11 cellular contexts compared by ENCODE assay signal in the genomic region with DNA sequence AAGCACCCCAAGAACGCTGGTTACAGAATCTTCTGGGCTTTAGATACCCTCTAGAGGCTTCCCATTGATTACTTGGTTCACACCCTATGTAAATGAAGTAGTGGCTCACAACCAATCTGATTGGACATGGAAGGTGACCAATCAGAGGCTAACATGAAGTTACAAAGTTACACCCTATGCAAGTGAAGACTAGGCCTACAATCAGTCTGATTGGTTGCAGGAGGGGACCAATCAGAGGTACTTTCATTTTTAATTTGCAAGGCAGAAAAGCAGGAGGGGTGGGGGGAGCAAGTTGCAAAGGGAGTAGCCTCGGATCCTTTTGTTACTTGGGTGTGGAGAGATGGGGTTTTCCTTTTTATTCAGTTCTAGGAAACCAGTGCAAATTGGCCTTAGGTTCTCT. TPM values are rescaled to one million over a fixed set of nuclear protein-coding genes. Genes with fewer than 3 reads are reported as not detected.
DNase-seq lines count a peak whose midpoint lies in the region; ATAC-seq and TF ChIP-seq lines count a peak whose summit lies in the region.
"Had no signal": no experiment of that assay in that cellular context is flagged by ENCODE, and none has a peak within 500 bp of the region (broad histone marks: within the 10 kb centered on the region; RNA-seq: fewer than 3 reads in every experiment).

No MANE protein-coding gene starts in this region.

- peak in 7 of 8 donors; percentile 29 to 80 (median 52) for ATAC-seq in heart right ventricle
- ATAC-seq in thoracic aorta (ENCODE audit: insufficient number of reproducible peaks, low FRiP score, low read depth): peak; percentile 57
- ATAC-seq in HG03521 (IDR thresholded peaks at IDR 0.05; ENCODE audit: unreplicated experiment): no peak
- ATAC-seq: Panc1 had no signal

- H3K27me3 ChIP-seq in heart right ventricle: no peaks in the 10 kb centered on the region
- H3K27me3 ChIP-seq in thoracic aorta (replicated peaks; ENCODE audit: insufficient read depth): no peaks in the 10 kb centered on the region

- H3K27ac ChIP-seq in heart right ventricle: no peak overlapping the region
- no peak overlapping the region for H3K27ac ChIP-seq in thoracic aorta
- H3K27ac ChIP-seq: HL-60 had no signal

- WGBS in heart right ventricle, 2 donors: 75 to 88% methylated on average over 2 of the region's 2 CpGs

- peak in 1 of 2 donors; percentile 23 for DNase-seq in heart right ventricle
- no peak for DNase-seq in cardiac septum (ENCODE audit: low spot score)
- DNase-seq in RPMI7951 (ENCODE audit: low read depth): peak; percentile 87
- peak; percentile 64 for DNase-seq in fibroblast of mammary gland (ENCODE audit: low read depth)
- DNase-seq in thoracic aorta (ENCODE audit: low spot score): no peak
- no peak for DNase-seq in stimulated activated naive CD4-positive, alpha-beta T cell treated with Interleukin-2 at 50 U/mL for 16 hours (lab: John Stamatoyannopoulos, UW)
- no peak for DNase-seq in iPS-NIHi7 (ENCODE audit: extremely low spot score)
- DNase-seq: glutamatergic neuron had no signal

- no peaks in the 10 kb centered on the region for H3K9me3 ChIP-seq in heart right ventricle
- no peaks in the 10 kb centered on the region for H3K9me3 ChIP-seq in thoracic aorta

- no peaks in the 10 kb centered on the region for H3K36me3 ChIP-seq in heart right ventricle
- H3K36me3 ChIP-seq in thoracic aorta: no peaks in the 10 kb centered on the region

- H3K4me1 ChIP-seq in heart right ventricle (peaks cover 0 to 12% (median 3%) of the 10 kb centered on the region in 9 donors), thoracic aorta (ENCODE audit: control insufficient read depth in 1 of 2, low read depth in 2 of 2) (no peaks in the 10 kb centered on the region)

- no peak for TF ChIP-seq CTCF in heart right ventricle (IDR thresholded peaks at IDR 0.05)
- no peak for TF ChIP-seq CTCF in fibroblast of mammary gland (conservative IDR thresholded peaks at IDR 0.05; ENCODE audit: control insufficient read depth, insufficient read depth, low read depth, low read length)
- no peak for TF ChIP-seq CTCF in thoracic aorta (IDR thresholded peaks at IDR 0.05)

- no peak overlapping the region for H3K4me3 ChIP-seq in heart right ventricle
- H3K4me3 ChIP-seq in fibroblast of mammary gland (ENCODE audit: control insufficient read depth, low read depth, low read length): no peak overlapping the region
- no peak overlapping the region for H3K4me3 ChIP-seq in thoracic aorta

- intact Hi-C loops in heart right ventricle (cut with DNase I): loop anchor here in 8 of 10 donors (5.0 to 10.0 kb wide), 5 partner anchors 99 to 499 kb away; no protein-coding TSS in a partner anchor
- intact Hi-C loops in cardiac septum (cut with DNase I): no loop called here

RNA-seq across cellular contexts. Expression of gene RTP2, which starts 11.1 kb away (rescaled TPM):
- total RNA-seq in heart right ventricle (not detected), cardiac septum (not detected), thoracic aorta (not detected)
- not detected for polyA plus RNA-seq in heart right ventricle
- total RNA-seq in RPMI7951 (2014; rRNA removed; shearing (Covaris generic)): not detected in 2 replicates

RNA-seq across cellular contexts. Expression of gene BCL6, which starts 31.8 kb away (rescaled TPM):
- total RNA-seq in heart right ventricle (100 to 1,000 TPM in 2 of 10 donors, 10 to 100 TPM in 8; 27.9 to 154 (median 51.7) TPM), cardiac septum (67.4 TPM), thoracic aorta (100 to 1,000 TPM; 148 to 169 TPM)
- polyA plus RNA-seq in heart right ventricle: 10 to 100 TPM; 33.9 to 52.2 TPM
- total RNA-seq in RPMI7951 (2014; rRNA removed; shearing (Covaris generic)): 5.8 and 10.1 TPM in 2 replicates

RNA-seq across cellular contexts. Expression of gene SST, which starts 43.3 kb away (rescaled TPM):
- total RNA-seq in heart right ventricle (not detected), cardiac septum (not detected), thoracic aorta (not detected)
- under 1 TPM in 1 of 2 donors, not detected in 1; 0.23 TPM for polyA plus RNA-seq in heart right ventricle
- total RNA-seq in RPMI7951 (2014; rRNA removed; shearing (Covaris generic)): not detected in 2 replicates

Comparison
In these comparisons a context has a peak if more than half of its experiments do, and no peak if none do; other contexts are left out.
1. DNase-seq: peak in RPMI7951 (single experiment) and fibroblast of mammary gland (single experiment); none in cardiac septum (single experiment), thoracic aorta (single experiment), stimulated activated naive CD4-positive, alpha-beta T cell treated with Interleukin-2 at 50 U/mL for 16 hours (single experiment) and iPS-NIHi7 (single experiment).